ENCODE assay signal across 1 cellular context in the genomic region with DNA sequence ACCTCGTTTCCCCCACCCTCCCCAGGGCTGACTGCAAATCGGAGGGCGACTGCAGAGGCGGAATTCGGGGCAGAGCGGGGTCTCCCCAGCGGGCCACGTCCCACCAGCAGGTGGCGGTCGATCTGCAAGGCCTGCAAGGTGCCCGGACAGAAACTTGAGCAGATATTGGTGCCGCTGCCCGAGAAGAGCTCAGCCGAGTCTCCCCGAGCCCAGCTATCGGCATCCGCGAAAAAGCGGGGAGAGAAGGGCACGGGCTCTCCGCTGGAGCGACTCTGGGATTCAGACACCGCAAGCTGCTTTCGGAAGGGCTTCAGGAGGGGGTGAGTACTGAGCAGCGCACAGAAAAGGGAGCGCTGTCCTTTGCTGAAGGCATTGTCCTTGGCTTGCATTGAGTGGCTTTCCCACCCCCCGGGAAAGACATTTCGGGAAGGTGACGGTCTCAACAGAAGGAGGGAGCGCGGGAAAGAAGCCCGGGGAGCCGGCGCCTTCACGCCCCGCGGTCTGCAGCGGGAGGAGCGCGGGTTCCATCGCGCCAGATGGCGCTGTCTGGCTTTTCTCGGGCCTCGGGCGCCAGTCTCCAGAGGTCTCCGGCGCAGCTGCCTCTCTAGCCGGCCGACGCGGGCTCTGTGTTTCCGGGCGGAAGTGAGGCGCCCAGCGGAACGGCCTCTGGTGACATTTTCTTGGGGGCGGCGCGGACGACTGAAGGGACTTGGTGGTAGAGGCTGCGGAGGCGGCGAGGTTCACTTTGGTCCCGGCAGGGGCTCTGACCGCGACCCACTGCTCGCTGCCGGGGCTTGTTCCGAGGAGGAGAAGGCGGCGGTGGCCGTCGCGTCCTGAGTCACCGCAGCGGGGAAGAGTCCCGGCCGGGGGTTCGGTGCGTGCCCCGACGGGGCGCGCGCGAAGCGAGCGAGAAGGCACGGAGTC.
TF ChIP-seq lines count a peak whose summit lies in the region.

No MANE protein-coding gene starts in this region.

TF ChIP-seq in GM12878, 131 proteins besides CTCF, POLR2A, EP300 and RAD21 (continued from another document and continues in another):
- TF ChIP-seq, protein P1, sequence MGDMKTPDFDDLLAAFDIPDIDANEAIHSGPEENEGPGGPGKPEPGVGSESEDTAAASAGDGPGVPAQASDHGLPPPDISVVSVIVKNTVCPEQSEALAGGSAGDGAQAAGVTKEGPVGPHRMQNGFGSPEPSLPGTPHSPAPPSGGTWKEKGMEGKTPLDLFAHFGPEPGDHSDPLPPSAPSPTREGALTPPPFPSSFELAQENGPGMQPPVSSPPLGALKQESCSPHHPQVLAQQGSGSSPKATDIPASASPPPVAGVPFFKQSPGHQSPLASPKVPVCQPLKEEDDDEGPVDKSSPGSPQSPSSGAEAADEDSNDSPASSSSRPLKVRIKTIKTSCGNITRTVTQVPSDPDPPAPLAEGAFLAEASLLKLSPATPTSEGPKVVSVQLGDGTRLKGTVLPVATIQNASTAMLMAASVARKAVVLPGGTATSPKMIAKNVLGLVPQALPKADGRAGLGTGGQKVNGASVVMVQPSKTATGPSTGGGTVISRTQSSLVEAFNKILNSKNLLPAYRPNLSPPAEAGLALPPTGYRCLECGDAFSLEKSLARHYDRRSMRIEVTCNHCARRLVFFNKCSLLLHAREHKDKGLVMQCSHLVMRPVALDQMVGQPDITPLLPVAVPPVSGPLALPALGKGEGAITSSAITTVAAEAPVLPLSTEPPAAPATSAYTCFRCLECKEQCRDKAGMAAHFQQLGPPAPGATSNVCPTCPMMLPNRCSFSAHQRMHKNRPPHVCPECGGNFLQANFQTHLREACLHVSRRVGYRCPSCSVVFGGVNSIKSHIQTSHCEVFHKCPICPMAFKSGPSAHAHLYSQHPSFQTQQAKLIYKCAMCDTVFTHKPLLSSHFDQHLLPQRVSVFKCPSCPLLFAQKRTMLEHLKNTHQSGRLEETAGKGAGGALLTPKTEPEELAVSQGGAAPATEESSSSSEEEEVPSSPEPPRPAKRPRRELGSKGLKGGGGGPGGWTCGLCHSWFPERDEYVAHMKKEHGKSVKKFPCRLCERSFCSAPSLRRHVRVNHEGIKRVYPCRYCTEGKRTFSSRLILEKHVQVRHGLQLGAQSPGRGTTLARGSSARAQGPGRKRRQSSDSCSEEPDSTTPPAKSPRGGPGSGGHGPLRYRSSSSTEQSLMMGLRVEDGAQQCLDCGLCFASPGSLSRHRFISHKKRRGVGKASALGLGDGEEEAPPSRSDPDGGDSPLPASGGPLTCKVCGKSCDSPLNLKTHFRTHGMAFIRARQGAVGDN (IDR thresholded peaks at IDR 0.05): peak; percentile 63; the same call in 1 of the 2 replicates
- TF ChIP-seq PAX8 (IDR thresholded peaks at IDR 0.05) (no peak), NFIC (IDR thresholded peaks at IDR 0.05; ENCODE audit: low read depth, low read length) (no peak; the same call in 1 of the 2 replicates), IKZF2 (IDR thresholded peaks at IDR 0.05) (peak; percentile 67 to 75), CREB1 (IDR thresholded peaks at IDR 0.05; ENCODE audit: low read depth) (peak; percentile 86), SMC3 (IDR thresholded peaks at IDR 0.05; ENCODE audit: borderline replicate concordance, low read length) (peak; percentile 78), CBFB (IDR thresholded peaks at IDR 0.05; ENCODE audit: low read depth) (peak; percentile 69; the same call in 1 of the 2 replicates), CEBPB (IDR thresholded peaks at IDR 0.05; ENCODE audit: borderline replicate concordance in 1 of 2, low read depth in 2 of 2, low read length in 2 of 2) (no peak), TARDBP (IDR thresholded peaks at IDR 0.05; ENCODE audit: borderline replicate concordance) (peak; percentile 30; the same call in 1 of the 2 replicates), SIN3A (IDR thresholded peaks at IDR 0.05; ENCODE audit: low read depth, low read length) (peak; percentile 73; the same call in 1 of the 2 replicates), TCF7 (IDR thresholded peaks at IDR 0.05; ENCODE audit: borderline replicate concordance) (0 out of 2 replicates have a peak, but pooled peaks have one; percentile 42), STAT1 (conservative IDR thresholded peaks at IDR 0.05) (0 out of 2 replicates have a peak, but pooled peaks have one; percentile 12), TBL1XR1 (IDR thresholded peaks at IDR 0.05; ENCODE audit: low read depth, low read length) (peak; percentile 43; the same call in 1 of the 2 replicates), NFYA (IDR thresholded peaks at IDR 0.05; ENCODE audit: borderline replicate concordance, low read depth, low read length) (no peak), TCF12 (IDR thresholded peaks at IDR 0.05; ENCODE audit: low read depth, low read length) (peak; percentile 68), HDAC6 (IDR thresholded peaks at IDR 0.05; ENCODE audit: unreplicated experiment) (peak; percentile 59), NBN (IDR thresholded peaks at IDR 0.05) (peak; percentile 91), ESRRA (IDR thresholded peaks at IDR 0.05; ENCODE audit: low read length) (no peak; the same call in 1 of the 2 replicates), SP1 (IDR thresholded peaks at IDR 0.05; ENCODE audit: low read depth, low read length) (peak; percentile 66), RELA (IDR thresholded peaks at IDR 0.05; ENCODE audit: borderline replicate concordance, partially characterized antibody) (no peak), ZNF217 (IDR thresholded peaks at IDR 0.05) (no peak), NR2C2 (IDR thresholded peaks at IDR 0.05; ENCODE audit: borderline replicate concordance, control insufficient read depth, insufficient read length, low read depth) (no peak), ZBED1 (IDR thresholded peaks at IDR 0.05; ENCODE audit: borderline replicate concordance) (no peak), BCLAF1 (IDR thresholded peaks at IDR 0.05) (no peak), RB1 (IDR thresholded peaks at IDR 0.05; ENCODE audit: borderline replicate concordance) (peak; percentile 94), KDM1A (IDR thresholded peaks at IDR 0.05; ENCODE audit: borderline replicate concordance) (no peak), ETV6 (conservative IDR thresholded peaks at IDR 0.05 in 1 of 2, IDR thresholded peaks at IDR 0.05 in 1 of 2; ENCODE audit: borderline replicate concordance in 1 of 2, low read depth in 1 of 2) (peak in 1 of 2 experiments; percentile 85; a peak in 2 of 4 replicates), MAX (IDR thresholded peaks at IDR 0.05; ENCODE audit: low read depth, low read length) (no peak; the same call in 1 of the 2 replicates), FOXK2 (IDR thresholded peaks at IDR 0.05) (no peak), EZH2 (IDR thresholded peaks at IDR 0.05; ENCODE audit: borderline replicate concordance, control insufficient read depth, low read depth, low read length) (0 out of 2 replicates have a peak, but pooled peaks have one; percentile 14), BHLHE40 (IDR thresholded peaks at IDR 0.05; ENCODE audit: borderline replicate concordance in 1 of 2, low read depth in 2 of 2, low read length in 1 of 2) (peak; percentile 64 to 70; a peak in 3 of 4 replicates), TCF3 (IDR thresholded peaks at IDR 0.05; ENCODE audit: borderline replicate concordance, insufficient read depth, low read depth, low read length) (no peak), BMI1 (IDR thresholded peaks at IDR 0.05; ENCODE audit: borderline replicate concordance) (no peak), LARP7 (IDR thresholded peaks at IDR 0.05) (no peak; the same call in none of the 2 replicates), RUNX3 (IDR thresholded peaks at IDR 0.05; ENCODE audit: low read length) (peak; percentile 31)
- TF ChIP-seq, protein P2, sequence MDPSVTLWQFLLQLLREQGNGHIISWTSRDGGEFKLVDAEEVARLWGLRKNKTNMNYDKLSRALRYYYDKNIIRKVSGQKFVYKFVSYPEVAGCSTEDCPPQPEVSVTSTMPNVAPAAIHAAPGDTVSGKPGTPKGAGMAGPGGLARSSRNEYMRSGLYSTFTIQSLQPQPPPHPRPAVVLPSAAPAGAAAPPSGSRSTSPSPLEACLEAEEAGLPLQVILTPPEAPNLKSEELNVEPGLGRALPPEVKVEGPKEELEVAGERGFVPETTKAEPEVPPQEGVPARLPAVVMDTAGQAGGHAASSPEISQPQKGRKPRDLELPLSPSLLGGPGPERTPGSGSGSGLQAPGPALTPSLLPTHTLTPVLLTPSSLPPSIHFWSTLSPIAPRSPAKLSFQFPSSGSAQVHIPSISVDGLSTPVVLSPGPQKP (IDR thresholded peaks at IDR 0.05; ENCODE audit: low read depth, low read length): peak; percentile 98
- TF ChIP-seq, protein P3, sequence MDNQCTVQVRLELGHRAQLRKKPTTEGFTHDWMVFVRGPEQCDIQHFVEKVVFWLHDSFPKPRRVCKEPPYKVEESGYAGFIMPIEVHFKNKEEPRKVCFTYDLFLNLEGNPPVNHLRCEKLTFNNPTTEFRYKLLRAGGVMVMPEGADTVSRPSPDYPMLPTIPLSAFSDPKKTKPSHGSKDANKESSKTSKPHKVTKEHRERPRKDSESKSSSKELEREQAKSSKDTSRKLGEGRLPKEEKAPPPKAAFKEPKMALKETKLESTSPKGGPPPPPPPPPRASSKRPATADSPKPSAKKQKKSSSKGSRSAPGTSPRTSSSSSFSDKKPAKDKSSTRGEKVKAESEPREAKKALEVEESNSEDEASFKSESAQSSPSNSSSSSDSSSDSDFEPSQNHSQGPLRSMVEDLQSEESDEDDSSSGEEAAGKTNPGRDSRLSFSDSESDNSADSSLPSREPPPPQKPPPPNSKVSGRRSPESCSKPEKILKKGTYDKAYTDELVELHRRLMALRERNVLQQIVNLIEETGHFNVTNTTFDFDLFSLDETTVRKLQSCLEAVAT (IDR thresholded peaks at IDR 0.05): peak; percentile 54; the same call in 1 of the 2 replicates
- TF ChIP-seq, protein P4, sequence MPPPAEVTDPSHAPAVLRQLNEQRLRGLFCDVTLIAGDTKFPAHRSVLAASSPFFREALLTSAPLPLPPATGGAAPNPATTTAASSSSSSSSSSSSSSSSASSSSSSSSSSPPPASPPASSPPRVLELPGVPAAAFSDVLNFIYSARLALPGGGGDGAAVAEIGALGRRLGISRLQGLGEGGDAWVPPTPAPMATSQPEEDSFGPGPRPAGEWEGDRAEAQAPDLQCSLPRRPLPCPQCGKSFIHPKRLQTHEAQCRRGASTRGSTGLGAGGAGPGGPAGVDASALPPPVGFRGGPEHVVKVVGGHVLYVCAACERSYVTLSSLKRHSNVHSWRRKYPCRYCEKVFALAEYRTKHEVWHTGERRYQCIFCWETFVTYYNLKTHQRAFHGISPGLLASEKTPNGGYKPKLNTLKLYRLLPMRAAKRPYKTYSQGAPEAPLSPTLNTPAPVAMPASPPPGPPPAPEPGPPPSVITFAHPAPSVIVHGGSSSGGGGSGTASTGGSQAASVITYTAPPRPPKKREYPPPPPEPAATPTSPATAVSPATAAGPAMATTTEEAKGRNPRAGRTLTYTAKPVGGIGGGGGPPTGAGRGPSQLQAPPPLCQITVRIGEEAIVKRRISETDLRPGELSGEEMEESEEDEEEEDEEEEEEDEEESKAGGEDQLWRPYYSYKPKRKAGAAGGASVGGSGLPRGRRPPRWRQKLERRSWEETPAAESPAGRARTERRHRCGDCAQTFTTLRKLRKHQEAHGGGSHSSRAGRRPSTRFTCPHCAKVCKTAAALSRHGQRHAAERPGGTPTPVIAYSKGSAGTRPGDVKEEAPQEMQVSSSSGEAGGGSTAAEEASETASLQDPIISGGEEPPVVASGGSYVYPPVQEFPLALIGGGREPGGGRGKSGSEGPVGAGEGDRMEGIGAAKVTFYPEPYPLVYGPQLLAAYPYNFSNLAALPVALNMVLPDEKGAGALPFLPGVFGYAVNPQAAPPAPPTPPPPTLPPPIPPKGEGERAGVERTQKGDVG (CRISPR knock-in tag; IDR thresholded peaks at IDR 0.05): no peak
